Comparison of ENCODE assay signal across 13 cellular contexts in the genomic region with DNA sequence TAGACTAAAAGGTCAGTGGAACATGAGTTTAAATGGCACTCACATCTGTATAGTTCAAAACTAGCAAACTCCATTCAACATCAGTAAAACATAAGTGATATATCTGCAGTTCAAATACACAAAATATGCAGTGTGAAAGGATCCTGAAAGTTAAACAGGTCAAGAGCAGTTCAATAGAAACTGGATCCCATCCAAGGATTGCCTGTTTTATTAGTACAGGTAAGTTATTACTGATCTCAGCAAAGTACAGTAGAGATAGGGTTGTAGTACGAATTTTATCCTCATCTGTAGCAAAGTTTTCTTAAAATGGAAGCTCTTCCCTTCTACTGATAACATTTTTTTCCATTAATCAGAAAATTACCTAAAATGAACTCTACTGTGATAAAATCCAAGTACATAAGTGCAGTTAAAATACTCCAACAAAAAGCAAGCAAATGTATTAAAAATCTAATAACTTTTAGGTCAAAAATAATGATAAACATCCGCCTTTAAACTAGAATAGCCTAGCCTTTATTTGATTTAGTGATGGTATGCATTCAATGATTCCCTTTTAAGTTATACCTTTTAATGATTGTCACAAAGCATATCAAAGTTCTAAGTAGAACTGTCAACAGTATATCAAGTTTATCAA. TPM values are rescaled to one million over a fixed set of nuclear protein-coding genes. Genes with fewer than 3 reads are reported as not detected.
DNase-seq lines count a peak whose midpoint lies in the region; ATAC-seq and TF ChIP-seq lines count a peak whose summit lies in the region.
"Had no signal": no experiment of that assay in that cellular context is flagged by ENCODE, and none has a peak within 500 bp of the region (broad histone marks: within the 10 kb centered on the region; RNA-seq: fewer than 3 reads in every experiment).

No MANE protein-coding gene starts in this region.

- no peaks in the 10 kb centered on the region for H3K27me3 ChIP-seq in PC-3 (ENCODE audit: low read length)
- H3K27me3 ChIP-seq: brain microvascular endothelial cell had no signal

- CTCF ChIA-PET in PC-3 (lab: Charles Lee): no interaction called here

- H3F3A ChIP-seq in PC-3 (ENCODE audit: low read length, unreplicated experiment): no peaks in the 10 kb centered on the region

- peaks cover 21% of the 10 kb centered on the region for H3K4me1 ChIP-seq in PC-3 (ENCODE audit: insufficient read depth, low read length)
- H3K4me1 ChIP-seq: parathyroid adenoma had no signal

- no peaks in the 10 kb centered on the region for H3K9me3 Mint-ChIP-seq in activated naive CD4-positive, alpha-beta T cell treated with anti-CD3 and anti-CD28 coated beads, Interleukin-2, amount 50 U/mL, for 24 hours
- no peaks in the 10 kb centered on the region for H3K9me3 Mint-ChIP-seq in effector memory CD8-positive, alpha-beta T cell
- no peaks in the 10 kb centered on the region for H3K9me3 Mint-ChIP-seq in stimulated activated effector memory CD8-positive, alpha-beta T cell treated with anti-CD3 and anti-CD28 coated beads, Interleukin-12 subunit alpha, Interleukin-12 subunit beta, amount 100 ng/mL, for 72 hours

- H3K9me3 ChIP-seq in PC-3 (ENCODE audit: low read length): no peaks in the 10 kb centered on the region

- H3K27ac Mint-ChIP-seq in activated naive CD4-positive, alpha-beta T cell treated with anti-CD3 and anti-CD28 coated beads, Interleukin-2, amount 50 U/mL, for 24 hours: peak overlapping the region; percentile 98
- H3K27ac Mint-ChIP-seq in effector memory CD8-positive, alpha-beta T cell: peak overlapping the region; percentile 96 to 100
- H3K27ac Mint-ChIP-seq in stimulated activated effector memory CD8-positive, alpha-beta T cell treated with anti-CD3 and anti-CD28 coated beads, Interleukin-12 subunit alpha, Interleukin-12 subunit beta, amount 100 ng/mL, for 72 hours: no peak overlapping the region

- H3K36me3 Mint-ChIP-seq in activated naive CD4-positive, alpha-beta T cell treated with anti-CD3 and anti-CD28 coated beads, Interleukin-2, amount 50 U/mL, for 24 hours: peaks cover 28% of the 10 kb centered on the region
- peaks cover 69% of the 10 kb centered on the region for H3K36me3 Mint-ChIP-seq in effector memory CD8-positive, alpha-beta T cell (ENCODE audit: insufficient read depth)
- peaks cover 81% of the 10 kb centered on the region for H3K36me3 Mint-ChIP-seq in stimulated activated effector memory CD8-positive, alpha-beta T cell treated with anti-CD3 and anti-CD28 coated beads, Interleukin-12 subunit alpha, Interleukin-12 subunit beta, amount 100 ng/mL, for 72 hours

- H3K27me3 Mint-ChIP-seq in activated naive CD4-positive, alpha-beta T cell treated with anti-CD3 and anti-CD28 coated beads, Interleukin-2, amount 50 U/mL, for 24 hours: no peaks in the 10 kb centered on the region
- H3K27me3 Mint-ChIP-seq in effector memory CD8-positive, alpha-beta T cell: no peaks in the 10 kb centered on the region

- no peak overlapping the region for H2AFZ ChIP-seq in PC-3 (ENCODE audit: low read length)
- H2AFZ ChIP-seq: parathyroid adenoma had no signal

- H3K9me2 ChIP-seq in PC-3 (replicated peaks; ENCODE audit: low read length): no peaks in the 10 kb centered on the region

- H3K27ac ChIP-seq in PC-3 (ENCODE audit: low read length): no peak overlapping the region
- H3K27ac ChIP-seq: brain microvascular endothelial cell, parathyroid adenoma had no signal

- POLR2A ChIA-PET in PC-3 (lab: Charles Lee; ENCODE audit: unreplicated experiment): interaction anchor here (0.7 kb wide), 1 partner anchor 142 kb away, joined by 4 read pairs; no protein-coding TSS in a partner anchor

- peak overlapping the region; percentile 94; the same call in 1 of the 2 replicates for H3K9ac ChIP-seq in PC-3 (ENCODE audit: low read length)
- H3K9ac ChIP-seq: parathyroid adenoma had no signal

- no TSS peak for BruUV-seq in PC-3 (replicated peaks; lab: Mats Ljungman, UMichigan)

- peaks cover 71% of the 10 kb centered on the region for H3K4me1 Mint-ChIP-seq in activated naive CD4-positive, alpha-beta T cell treated with anti-CD3 and anti-CD28 coated beads, Interleukin-2, amount 50 U/mL, for 24 hours
- H3K4me1 Mint-ChIP-seq in effector memory CD8-positive, alpha-beta T cell (ENCODE audit: low read depth in 2 of 2): peaks cover 30 to 50% of the 10 kb centered on the region in 2 donors
- peaks cover 43% of the 10 kb centered on the region for H3K4me1 Mint-ChIP-seq in stimulated activated effector memory CD8-positive, alpha-beta T cell treated with anti-CD3 and anti-CD28 coated beads, Interleukin-12 subunit alpha, Interleukin-12 subunit beta, amount 100 ng/mL, for 72 hours

- peaks cover 65% of the 10 kb centered on the region for H3K79me2 ChIP-seq in PC-3 (ENCODE audit: low read length)

- intact Hi-C loops in PC-3 (cut with micrococcal nuclease): loop anchor here (5.0 kb wide), 3 partner anchors 47 to 138 kb away; partner anchors contain the start of gene GRM8

- H4K20me1 ChIP-seq in PC-3 (ENCODE audit: low read length): no peaks in the 10 kb centered on the region

- H3K4me3 Mint-ChIP-seq in activated naive CD4-positive, alpha-beta T cell treated with anti-CD3 and anti-CD28 coated beads, Interleukin-2, amount 50 U/mL, for 24 hours: peak overlapping the region; percentile 99
- H3K4me3 Mint-ChIP-seq in effector memory CD8-positive, alpha-beta T cell: peak overlapping the region; percentile 96 to 98
- peak overlapping the region; percentile 91 for H3K4me3 Mint-ChIP-seq in stimulated activated effector memory CD8-positive, alpha-beta T cell treated with anti-CD3 and anti-CD28 coated beads, Interleukin-12 subunit alpha, Interleukin-12 subunit beta, amount 100 ng/mL, for 72 hours

- ATAC-seq in PC-3: no peak
- no peak for ATAC-seq in effector memory CD8-positive, alpha-beta T cell (replicated peaks)
- ATAC-seq in stimulated activated effector memory CD8-positive, alpha-beta T cell treated with anti-CD3 and anti-CD28 coated beads, Interleukin-12 subunit alpha, Interleukin-12 subunit beta, amount 100 ng/mL, for 72 hours: no peak
- no peak for ATAC-seq in HG03175 (IDR thresholded peaks at IDR 0.05; ENCODE audit: unreplicated experiment)
- ATAC-seq in GM21360 (IDR thresholded peaks at IDR 0.05; ENCODE audit: unreplicated experiment): no peak
- ATAC-seq: esophagus mucosa had no signal

- DNase-seq in activated naive CD4-positive, alpha-beta T cell treated with anti-CD3 and anti-CD28 coated beads, Interleukin-2, amount 50 U/mL, for 16 hours: no peak
- no peak for DNase-seq in PC-3
- no peak for DNase-seq in effector memory CD8-positive, alpha-beta T cell
- no peak for DNase-seq in stimulated activated effector memory CD8-positive, alpha-beta T cell treated with anti-CD3 and anti-CD28 coated beads, Interleukin-12 subunit alpha, Interleukin-12 subunit beta, amount 100 ng/mL, for 72 hours (ENCODE audit: low spot score in 2 of 2)
- DNase-seq in stimulated activated CD4-positive, alpha-beta T cell treated with anti-CD3 and anti-CD28 coated beads, Interleukin-2, amount 100 ng/mL, for 24 hours: no peak
- DNase-seq: activated CD4-positive, alpha-beta T cell treated with anti-CD3 and anti-CD28 coated beads, Interleukin-2, amount 50 U/mL, for 4 hours; brain microvascular endothelial cell; NCI-H345 had no signal

- peak overlapping the region; percentile 80 for H3K4me2 ChIP-seq in PC-3 (ENCODE audit: low read length)

- peak overlapping the region; percentile 99 for H3K4me3 ChIP-seq in PC-3 (ENCODE audit: low read length)

- TF ChIP-seq CTCF in PC-3 (conservative IDR thresholded peaks at IDR 0.05; ENCODE audit: low read depth, low read length): no peak

- peaks cover 27% of the 10 kb centered on the region; the same call in 1 of the 2 replicates for H3K36me3 ChIP-seq in PC-3 (ENCODE audit: low read depth, low read length)

RNA-seq across cellular contexts. Expression of gene ZNF800, which starts 2.2 kb away (rescaled TPM):
- total RNA-seq in PC-3 (2014; rRNA removed): 13.2 and 18.5 TPM in 2 replicates
